Comparison of ENCODE assay signal across 1 cellular context in the genomic region with DNA sequence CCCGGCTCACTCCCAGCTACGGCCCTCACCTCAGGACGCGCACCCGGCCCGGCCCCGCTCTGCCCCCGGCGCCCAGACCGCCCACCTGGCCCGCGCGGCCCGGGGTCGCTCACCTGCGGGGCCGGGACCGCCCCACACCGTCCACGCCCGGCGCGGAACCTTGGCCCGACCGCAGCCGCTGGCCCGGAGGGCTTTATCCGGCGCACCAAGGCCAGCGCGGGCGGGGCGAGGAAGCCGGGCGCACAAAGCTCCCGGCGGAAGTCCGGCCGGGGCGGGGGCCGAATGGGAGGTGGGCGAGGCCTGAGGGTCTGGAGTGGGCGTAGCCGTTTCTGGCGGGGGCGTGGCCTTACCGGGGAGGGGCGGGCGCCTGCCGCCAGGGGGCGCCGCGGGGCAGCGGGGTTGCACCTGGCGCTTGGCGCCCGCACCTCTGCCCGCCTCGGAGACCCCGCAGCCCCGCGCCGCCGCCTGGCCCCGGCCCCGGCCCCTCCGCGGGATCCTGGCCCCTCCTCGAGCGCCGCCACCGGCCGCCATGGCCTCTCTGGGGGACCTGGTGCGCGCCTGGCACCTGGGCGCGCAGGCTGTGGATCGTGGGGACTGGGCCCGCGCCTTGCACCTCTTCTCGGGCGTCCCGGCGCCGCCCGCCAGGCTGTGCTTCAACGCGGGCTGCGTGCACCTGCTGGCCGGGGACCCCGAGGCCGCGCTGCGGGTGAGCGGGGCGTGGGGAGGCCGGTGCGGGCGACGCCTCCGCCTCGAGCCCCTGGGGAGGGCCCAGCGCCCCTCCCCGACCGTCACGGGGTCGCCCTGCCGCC.
TF ChIP-seq lines count a peak whose summit lies in the region.

A gene with protein sequence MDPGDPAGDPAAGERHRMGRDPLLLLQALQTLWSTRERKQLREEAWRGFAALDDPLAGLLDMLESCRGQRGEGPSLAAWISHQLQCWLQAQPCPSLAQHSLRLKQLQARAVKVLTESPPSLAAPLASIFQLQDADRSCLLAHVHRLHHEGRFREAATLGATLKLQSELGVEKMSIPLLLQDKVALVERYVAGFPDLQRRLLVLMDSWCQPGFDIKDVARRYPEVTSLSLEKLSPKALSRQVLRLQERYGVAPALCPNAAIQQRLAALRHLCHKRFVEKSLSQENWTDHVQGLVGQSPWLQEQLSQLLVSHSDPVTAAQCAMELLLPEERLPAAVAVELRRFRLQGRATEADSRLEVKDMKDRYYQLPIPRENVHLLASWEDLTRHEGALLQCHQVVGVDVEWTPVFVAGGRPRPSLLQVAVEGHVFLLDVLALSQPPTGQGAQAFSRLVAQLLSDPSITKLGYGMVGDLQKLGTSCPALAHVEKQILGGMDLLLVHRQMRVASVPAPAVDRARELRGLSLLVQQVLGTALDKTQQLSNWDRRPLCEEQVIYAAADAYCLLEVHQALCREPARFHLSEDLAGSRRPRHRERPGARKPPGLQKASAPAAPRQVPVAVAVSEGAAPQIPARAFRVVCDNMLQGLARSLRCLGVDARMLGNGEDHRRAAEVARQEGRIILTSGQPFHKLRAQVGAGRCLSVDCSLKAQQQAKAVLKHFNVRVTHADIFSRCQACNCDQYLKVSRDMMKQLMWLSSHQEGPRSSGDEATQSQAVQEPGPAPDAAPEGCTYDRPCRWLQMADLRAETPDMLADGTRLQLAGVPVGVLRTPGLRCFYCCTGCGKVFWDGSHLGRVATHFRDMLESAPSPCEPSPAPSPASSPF (minus strand): TSS at position 162 of the 809 bp plus-strand sequence. CDS start 27,805 bp downstream, outside the sequence.
NOXA1 (plus strand) TSS at position 393 of the 809 bp plus-strand sequence; CDS start at position 530, 137 bp downstream.

TF ChIP-seq in K562, 482 proteins besides CTCF, POLR2A, EP300 and RAD21 (continues in another document):
- no peak; the same call in 1 of the 2 replicates for TF ChIP-seq ZNF175 (CRISPR knock-in tag; IDR thresholded peaks at IDR 0.05; ENCODE audit: low read depth)
- peak; percentile 68; the same call in 1 of the 2 replicates for TF ChIP-seq POLR2AphosphoS5 (IDR thresholded peaks at IDR 0.05; ENCODE audit: control insufficient read depth, insufficient read depth, low read depth, low read length)
- TF ChIP-seq, protein P1, sequence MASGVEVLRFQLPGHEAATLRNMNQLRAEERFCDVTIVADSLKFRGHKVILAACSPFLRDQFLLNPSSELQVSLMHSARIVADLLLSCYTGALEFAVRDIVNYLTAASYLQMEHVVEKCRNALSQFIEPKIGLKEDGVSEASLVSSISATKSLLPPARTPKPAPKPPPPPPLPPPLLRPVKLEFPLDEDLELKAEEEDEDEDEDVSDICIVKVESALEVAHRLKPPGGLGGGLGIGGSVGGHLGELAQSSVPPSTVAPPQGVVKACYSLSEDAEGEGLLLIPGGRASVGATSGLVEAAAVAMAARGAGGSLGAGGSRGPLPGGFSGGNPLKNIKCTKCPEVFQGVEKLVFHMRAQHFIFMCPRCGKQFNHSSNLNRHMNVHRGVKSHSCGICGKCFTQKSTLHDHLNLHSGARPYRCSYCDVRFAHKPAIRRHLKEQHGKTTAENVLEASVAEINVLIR (CRISPR knock-in tag; IDR thresholded peaks at IDR 0.05) = no peak
- TF ChIP-seq EP400 (IDR thresholded peaks at IDR 0.05) = peak; percentile 37; the same call in 1 of the 2 replicates
- TF ChIP-seq ZNF174 (CRISPR knock-in tag; IDR thresholded peaks at IDR 0.05) = no peak
- no peak for TF ChIP-seq RHOXF2B (CRISPR knock-in tag; conservative IDR thresholded peaks at IDR 0.05)
- no peak; the same call in 1 of the 2 replicates for TF ChIP-seq CBX1 (IDR thresholded peaks at IDR 0.05; ENCODE audit: low read depth)
- TF ChIP-seq NFATC3 (IDR thresholded peaks at IDR 0.05) = no peak
- no peak for TF ChIP-seq CBFB (CRISPR knock-in tag; IDR thresholded peaks at IDR 0.05)
- no peak for TF ChIP-seq TCFL5 (CRISPR knock-in tag; conservative IDR thresholded peaks at IDR 0.05)
- peak; percentile 58; the same call in 1 of the 2 replicates for TF ChIP-seq ATF7 (IDR thresholded peaks at IDR 0.05)
- TF ChIP-seq, protein P2, sequence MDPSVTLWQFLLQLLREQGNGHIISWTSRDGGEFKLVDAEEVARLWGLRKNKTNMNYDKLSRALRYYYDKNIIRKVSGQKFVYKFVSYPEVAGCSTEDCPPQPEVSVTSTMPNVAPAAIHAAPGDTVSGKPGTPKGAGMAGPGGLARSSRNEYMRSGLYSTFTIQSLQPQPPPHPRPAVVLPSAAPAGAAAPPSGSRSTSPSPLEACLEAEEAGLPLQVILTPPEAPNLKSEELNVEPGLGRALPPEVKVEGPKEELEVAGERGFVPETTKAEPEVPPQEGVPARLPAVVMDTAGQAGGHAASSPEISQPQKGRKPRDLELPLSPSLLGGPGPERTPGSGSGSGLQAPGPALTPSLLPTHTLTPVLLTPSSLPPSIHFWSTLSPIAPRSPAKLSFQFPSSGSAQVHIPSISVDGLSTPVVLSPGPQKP (CRISPR knock-in tag; IDR thresholded peaks at IDR 0.05) = no peak
- no peak for TF ChIP-seq ILF3 (IDR thresholded peaks at IDR 0.05; ENCODE audit: borderline replicate concordance)
- TF ChIP-seq ZNF780A (CRISPR knock-in tag; IDR thresholded peaks at IDR 0.05) = no peak
- no peak for TF ChIP-seq MAFF (IDR thresholded peaks at IDR 0.05; ENCODE audit: low read length)
- no peak for TF ChIP-seq ZC3H8 (IDR thresholded peaks at IDR 0.05)
- TF ChIP-seq NR1H2 (CRISPR knock-in tag; IDR thresholded peaks at IDR 0.05) = 0 out of 2 replicates have a peak, but pooled peaks have one; percentile 46
- TF ChIP-seq EHMT2 (IDR thresholded peaks at IDR 0.05) = no peak
- TF ChIP-seq ZFP91 (CRISPR knock-in tag; IDR thresholded peaks at IDR 0.05) = no peak
- TF ChIP-seq GABPB1 (CRISPR knock-in tag; IDR thresholded peaks at IDR 0.05) = peak; percentile 96
- TF ChIP-seq C11orf30 (IDR thresholded peaks at IDR 0.05; ENCODE audit: low read depth) = peak; percentile 68
- no peak for TF ChIP-seq PHTF2 (CRISPR knock-in tag; IDR thresholded peaks at IDR 0.05)
- peak; percentile 92; the same call in 1 of the 2 replicates for TF ChIP-seq HMGXB4 (CRISPR knock-in tag; IDR thresholded peaks at IDR 0.05)
- no peak for TF ChIP-seq DMBX1 (CRISPR knock-in tag; IDR thresholded peaks at IDR 0.05; ENCODE audit: borderline replicate concordance)
- no peak for TF ChIP-seq RBM15 (IDR thresholded peaks at IDR 0.05; ENCODE audit: insufficient read depth, low read length)
- peak; percentile 86 for TF ChIP-seq POLR2G (IDR thresholded peaks at IDR 0.05; ENCODE audit: low read depth, low read length)
- TF ChIP-seq, protein P3, sequence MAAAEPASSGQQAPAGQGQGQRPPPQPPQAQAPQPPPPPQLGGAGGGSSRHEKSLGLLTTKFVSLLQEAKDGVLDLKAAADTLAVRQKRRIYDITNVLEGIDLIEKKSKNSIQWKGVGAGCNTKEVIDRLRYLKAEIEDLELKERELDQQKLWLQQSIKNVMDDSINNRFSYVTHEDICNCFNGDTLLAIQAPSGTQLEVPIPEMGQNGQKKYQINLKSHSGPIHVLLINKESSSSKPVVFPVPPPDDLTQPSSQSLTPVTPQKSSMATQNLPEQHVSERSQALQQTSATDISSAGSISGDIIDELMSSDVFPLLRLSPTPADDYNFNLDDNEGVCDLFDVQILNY (CRISPR knock-in tag; IDR thresholded peaks at IDR 0.05) = no peak
- 0 out of 2 replicates have a peak, but pooled peaks have one; percentile 37 for TF ChIP-seq HSF4 (CRISPR knock-in tag; IDR thresholded peaks at IDR 0.05; ENCODE audit: borderline replicate concordance)
- peak; percentile 36; the same call in 1 of the 2 replicates for TF ChIP-seq GTF2E2 (tag; IDR thresholded peaks at IDR 0.05)
- no peak for TF ChIP-seq SMARCE1 (IDR thresholded peaks at IDR 0.05)
- peak; percentile 85 for TF ChIP-seq HCFC1 (IDR thresholded peaks at IDR 0.05; ENCODE audit: low read depth, low read length)
- TF ChIP-seq PHF8 (IDR thresholded peaks at IDR 0.05; ENCODE audit: borderline replicate concordance, low read length) = peak; percentile 65; the same call in 1 of the 2 replicates
- peak; percentile 81 for TF ChIP-seq ZKSCAN1 (IDR thresholded peaks at IDR 0.05; ENCODE audit: low read depth, low read length)
- no peak for TF ChIP-seq MCM7 (IDR thresholded peaks at IDR 0.05)
- peak; percentile 91 for TF ChIP-seq NCOA1 (IDR thresholded peaks at IDR 0.05; ENCODE audit: low read depth)
- TF ChIP-seq SAFB (IDR thresholded peaks at IDR 0.05; ENCODE audit: borderline replicate concordance, low read depth, low read length) = peak; percentile 79
- TF ChIP-seq GTF2A2 (tag; IDR thresholded peaks at IDR 0.05) = peak; percentile 32; the same call in 1 of the 2 replicates
- TF ChIP-seq ESRRA (IDR thresholded peaks at IDR 0.05; ENCODE audit: borderline replicate concordance, low read depth) = peak; percentile 84; the same call in 1 of the 2 replicates
- TF ChIP-seq NONO (IDR thresholded peaks at IDR 0.05; ENCODE audit: low read depth in 2 of 2, low read length in 1 of 2) = peak in 1 of 2 experiments; percentile 78; a peak in 3 of 4 replicates
- TF ChIP-seq BHLHE40 (IDR thresholded peaks at IDR 0.05; ENCODE audit: low read length) = peak; percentile 48
- TF ChIP-seq KLF1 (tag; IDR thresholded peaks at IDR 0.05) = 0 out of 2 replicates have a peak, but pooled peaks have one; percentile 56
- TF ChIP-seq MAZ (CRISPR knock-in tag; conservative IDR thresholded peaks at IDR 0.05 in 1 of 2, IDR thresholded peaks at IDR 0.05 in 1 of 2) = peak; percentile 98 to 100
- no peak for TF ChIP-seq ZNF316 (IDR thresholded peaks at IDR 0.05)
- TF ChIP-seq RBM22 (IDR thresholded peaks at IDR 0.05; ENCODE audit: low read depth, low read length, poor library complexity, severe bottlenecking) = peak; percentile 68
- peak; percentile 90 for TF ChIP-seq SIN3B (IDR thresholded peaks at IDR 0.05; ENCODE audit: low read depth)
- TF ChIP-seq LEF1 (IDR thresholded peaks at IDR 0.05) = no peak
- peak; percentile 81; the same call in 1 of the 2 replicates for TF ChIP-seq XRCC5 (IDR thresholded peaks at IDR 0.05; ENCODE audit: low read depth, low read length)
- peak; percentile 61 for TF ChIP-seq NEUROD1 (IDR thresholded peaks at IDR 0.05; ENCODE audit: borderline replicate concordance, low read depth, low read length, partially characterized antibody)
- TF ChIP-seq ZNF766 (CRISPR knock-in tag; conservative IDR thresholded peaks at IDR 0.05) = peak; percentile 45; the same call in 1 of the 2 replicates
- TF ChIP-seq RBBP5 (IDR thresholded peaks at IDR 0.05; ENCODE audit: borderline replicate concordance, insufficient read depth, low read length, poor library complexity, severe bottlenecking) = peak; percentile 90
- TF ChIP-seq, protein P4, sequence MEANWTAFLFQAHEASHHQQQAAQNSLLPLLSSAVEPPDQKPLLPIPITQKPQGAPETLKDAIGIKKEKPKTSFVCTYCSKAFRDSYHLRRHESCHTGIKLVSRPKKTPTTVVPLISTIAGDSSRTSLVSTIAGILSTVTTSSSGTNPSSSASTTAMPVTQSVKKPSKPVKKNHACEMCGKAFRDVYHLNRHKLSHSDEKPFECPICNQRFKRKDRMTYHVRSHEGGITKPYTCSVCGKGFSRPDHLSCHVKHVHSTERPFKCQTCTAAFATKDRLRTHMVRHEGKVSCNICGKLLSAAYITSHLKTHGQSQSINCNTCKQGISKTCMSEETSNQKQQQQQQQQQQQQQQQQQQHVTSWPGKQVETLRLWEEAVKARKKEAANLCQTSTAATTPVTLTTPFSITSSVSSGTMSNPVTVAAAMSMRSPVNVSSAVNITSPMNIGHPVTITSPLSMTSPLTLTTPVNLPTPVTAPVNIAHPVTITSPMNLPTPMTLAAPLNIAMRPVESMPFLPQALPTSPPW (CRISPR knock-in tag; IDR thresholded peaks at IDR 0.05) = peak; percentile 95
- TF ChIP-seq MIER1 (IDR thresholded peaks at IDR 0.05; ENCODE audit: low read depth) = no peak
- TF ChIP-seq, protein P5, sequence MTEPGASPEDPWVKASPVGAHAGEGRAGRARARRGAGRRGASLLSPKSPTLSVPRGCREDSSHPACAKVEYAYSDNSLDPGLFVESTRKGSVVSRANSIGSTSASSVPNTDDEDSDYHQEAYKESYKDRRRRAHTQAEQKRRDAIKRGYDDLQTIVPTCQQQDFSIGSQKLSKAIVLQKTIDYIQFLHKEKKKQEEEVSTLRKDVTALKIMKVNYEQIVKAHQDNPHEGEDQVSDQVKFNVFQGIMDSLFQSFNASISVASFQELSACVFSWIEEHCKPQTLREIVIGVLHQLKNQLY (CRISPR knock-in tag; conservative IDR thresholded peaks at IDR 0.05) = no peak
- peak in 1 of 2 experiments; percentile 99; a peak in 2 of 4 replicates for TF ChIP-seq ZNF639 (CRISPR knock-in tag; conservative IDR thresholded peaks at IDR 0.05 in 1 of 2, IDR thresholded peaks at IDR 0.05 in 1 of 2)
